Comparison of ENCODE assay signal across 8 cellular contexts in genomic region chr22:23856721-23857605, GRCh38. TPM values are rescaled to one million over a fixed set of nuclear protein-coding genes. Genes with fewer than 3 reads are reported as not detected.
DNase-seq lines count a peak whose midpoint lies in the region; ATAC-seq and TF ChIP-seq lines count a peak whose summit lies in the region.

No MANE protein-coding gene starts in this region.

- H3K4me2 ChIP-seq in GM23338, result peak overlapping the region; percentile 94
- H3K4me2 ChIP-seq in Loucy (ENCODE audit: low read depth, low read length, poor library complexity, severe bottlenecking), result peak overlapping the region; percentile 82

- no peak for DNase-seq in activated CD8-positive, alpha-beta memory T cell treated with anti-CD3 and anti-CD28 coated beads, Interleukin-2, amount 10 ng/mL, durations not matched to agents 7 days and 5 days
- no peak for DNase-seq in activated CD8-positive, alpha-beta memory T cell treated with anti-CD3 and anti-CD28 coated beads, Interleukin-2, amount 50 U/mL, for 4 hours
- DNase-seq in GM23338 (ENCODE audit: low spot score), result peak; percentile 83
- DNase-seq in globus pallidus (ENCODE audit: low spot score), result peak; percentile 35
- DNase-seq in occipital lobe (lab: John Stamatoyannopoulos, UW), result peak; percentile 42
- DNase-seq in NCI-H2081 treated with DMSO at 0.1 percent for 48 hours (lab: John Stamatoyannopoulos, UW), result no peak

- H3K4me3 ChIP-seq in GM23338 (peak overlapping the region; percentile 75), Loucy (ENCODE audit: low read length, poor library complexity, severe bottlenecking) (peak overlapping the region; percentile 87)

- CTCF ChIA-PET in activated CD8-positive, alpha-beta memory T cell treated with anti-CD3 and anti-CD28 coated beads, Interleukin-2, amount 10 ng/mL, durations not matched to agents 7 days and 5 days (lab: Charles Lee), result interaction anchor here (0.6 to 3.8 kb wide), 20 partner anchors 8 to 229 kb away, joined by 3 to 41 read pairs (median 4); partner anchors contain the start of genes C22orf15, CABIN1, CHCHD10 and MIF

- no peaks in the 10 kb centered on the region for H4K20me1 ChIP-seq in GM23338 (replicated peaks; ENCODE audit: insufficient read depth)
- no peaks in the 10 kb centered on the region for H4K20me1 ChIP-seq in Loucy (ENCODE audit: insufficient read depth, low read length, poor library complexity, severe bottlenecking)

- peaks cover 4% of the 10 kb centered on the region for H3K27me3 Mint-ChIP-seq in activated CD8-positive, alpha-beta memory T cell treated with anti-CD3 and anti-CD28 coated beads, Interleukin-2, amount 10 ng/mL, durations not matched to agents 7 days and 5 days
- peaks cover 15% of the 10 kb centered on the region for H3K27me3 Mint-ChIP-seq in GM23338 (ENCODE audit: insufficient read depth, low read depth, poor library complexity)
- H3K27me3 Mint-ChIP-seq in activated T-helper 17 cell treated with anti-CD3 and anti-CD28 coated beads, Interleukin-2, amount 50 U/mL, for 72 hours, result no peaks in the 10 kb centered on the region

- no peaks in the 10 kb centered on the region for H3K9me3 Mint-ChIP-seq in activated CD8-positive, alpha-beta memory T cell treated with anti-CD3 and anti-CD28 coated beads, Interleukin-2, amount 10 ng/mL, durations not matched to agents 7 days and 5 days (ENCODE audit: low read depth)
- H3K9me3 Mint-ChIP-seq in GM23338, result no peaks in the 10 kb centered on the region
- H3K9me3 Mint-ChIP-seq in activated T-helper 17 cell treated with anti-CD3 and anti-CD28 coated beads, Interleukin-2, amount 50 U/mL, for 72 hours, result no peaks in the 10 kb centered on the region

- H3K9ac ChIP-seq in Loucy (ENCODE audit: low read depth, low read length, poor library complexity, severe bottlenecking), result peak overlapping the region; percentile 91

- H3K4me1 ChIP-seq in GM23338 (ENCODE audit: insufficient read depth) (peaks cover 11% of the 10 kb centered on the region), Loucy (ENCODE audit: insufficient read depth, low read length, poor library complexity, severe bottlenecking) (peaks cover 26% of the 10 kb centered on the region)

- H3K27me3 ChIP-seq in GM23338 (ENCODE audit: insufficient read depth) (no peaks in the 10 kb centered on the region), Loucy (ENCODE audit: insufficient read depth, low read length, poor library complexity, severe bottlenecking) (no peaks in the 10 kb centered on the region)

- H2AFZ ChIP-seq in GM23338, result peak overlapping the region; percentile 70
- H2AFZ ChIP-seq in Loucy (ENCODE audit: low read length), result peak overlapping the region; percentile 83

- no peak for TF ChIP-seq CTCF in GM23338 (conservative IDR thresholded peaks at IDR 0.05; ENCODE audit: low read depth in 2 of 2)
- no peak for TF ChIP-seq CTCF in Loucy (conservative IDR thresholded peaks at IDR 0.05; ENCODE audit: low read length)

- H3K27ac ChIP-seq in GM23338 (ENCODE audit: low read depth), result peak overlapping the region; percentile 89

- no peaks in the 10 kb centered on the region for H3K36me3 Mint-ChIP-seq in activated CD8-positive, alpha-beta memory T cell treated with anti-CD3 and anti-CD28 coated beads, Interleukin-2, amount 10 ng/mL, durations not matched to agents 7 days and 5 days
- H3K36me3 Mint-ChIP-seq in GM23338 (ENCODE audit: low read depth), result no peaks in the 10 kb centered on the region; the same call in 1 of the 3 replicates
- H3K36me3 Mint-ChIP-seq in activated T-helper 17 cell treated with anti-CD3 and anti-CD28 coated beads, Interleukin-2, amount 50 U/mL, for 72 hours (ENCODE audit: low read depth), result no peaks in the 10 kb centered on the region

- ATAC-seq in activated CD8-positive, alpha-beta memory T cell treated with anti-CD3 and anti-CD28 coated beads, Interleukin-2, amount 10 ng/mL, durations not matched to agents 7 days and 5 days, result peak; percentile 51
- ATAC-seq in GM23338, result peak; percentile 60
- ATAC-seq in activated T-helper 17 cell treated with anti-CD3 and anti-CD28 coated beads, Interleukin-2, amount 50 U/mL, for 72 hours (replicated peaks), result peak; percentile 63

- no peaks in the 10 kb centered on the region for H3K9me3 ChIP-seq in Loucy (ENCODE audit: insufficient read depth, low read depth, low read length)

- H3K36me3 ChIP-seq in GM23338 (ENCODE audit: insufficient read depth) (no peaks in the 10 kb centered on the region), Loucy (ENCODE audit: insufficient read depth, low read length) (no peaks in the 10 kb centered on the region)

- H3F3A ChIP-seq in GM23338 (replicated peaks; ENCODE audit: low read depth), result peaks cover 25% of the 10 kb centered on the region
- no peaks in the 10 kb centered on the region for H3F3A ChIP-seq in Loucy (ENCODE audit: low read depth)

- peaks cover 18% of the 10 kb centered on the region for H3K4me1 Mint-ChIP-seq in activated CD8-positive, alpha-beta memory T cell treated with anti-CD3 and anti-CD28 coated beads, Interleukin-2, amount 10 ng/mL, durations not matched to agents 7 days and 5 days
- peaks cover 20% of the 10 kb centered on the region for H3K4me1 Mint-ChIP-seq in GM23338
- peaks cover 11% of the 10 kb centered on the region for H3K4me1 Mint-ChIP-seq in activated T-helper 17 cell treated with anti-CD3 and anti-CD28 coated beads, Interleukin-2, amount 50 U/mL, for 72 hours

- no peaks in the 10 kb centered on the region for H3K9me2 ChIP-seq in GM23338 (ENCODE audit: insufficient read depth)
- no peaks in the 10 kb centered on the region for H3K9me2 ChIP-seq in Loucy (replicated peaks; ENCODE audit: low read depth, low read length)

- H3K79me2 ChIP-seq in GM23338 (replicated peaks; ENCODE audit: insufficient read depth), result peaks cover 3% of the 10 kb centered on the region
- H3K79me2 ChIP-seq in Loucy (ENCODE audit: insufficient read depth, low read length), result peaks cover 10% of the 10 kb centered on the region; the same call in 1 of the 2 replicates

- H3K4me3 Mint-ChIP-seq in activated CD8-positive, alpha-beta memory T cell treated with anti-CD3 and anti-CD28 coated beads, Interleukin-2, amount 10 ng/mL, durations not matched to agents 7 days and 5 days, result peak overlapping the region; percentile 86
- H3K4me3 Mint-ChIP-seq in GM23338, result peak overlapping the region; percentile 79
- peak overlapping the region; percentile 93 for H3K4me3 Mint-ChIP-seq in activated T-helper 17 cell treated with anti-CD3 and anti-CD28 coated beads, Interleukin-2, amount 50 U/mL, for 72 hours

- H3K27ac Mint-ChIP-seq in activated CD8-positive, alpha-beta memory T cell treated with anti-CD3 and anti-CD28 coated beads, Interleukin-2, amount 10 ng/mL, durations not matched to agents 7 days and 5 days, result peak overlapping the region; percentile 84
- H3K27ac Mint-ChIP-seq in GM23338, result peak overlapping the region; percentile 94
- H3K27ac Mint-ChIP-seq in activated T-helper 17 cell treated with anti-CD3 and anti-CD28 coated beads, Interleukin-2, amount 50 U/mL, for 72 hours, result peak overlapping the region; percentile 88

TF ChIP-seq in GM23338, 12 proteins besides CTCF, POLR2A, EP300 and RAD21 (continues in another document):
- TF ChIP-seq EZH2phosphoT487 (IDR thresholded peaks at IDR 0.05; ENCODE audit: unreplicated experiment), result no peak

RNA-seq across cellular contexts. Expression of gene SLC2A11, which starts 0.7 kb away (rescaled TPM):
- 10 to 100 TPM in 1 of 2 experiments, 1 to 10 TPM in 1; 8.1 to 10.7 TPM for total RNA-seq in activated CD8-positive, alpha-beta memory T cell treated with anti-CD3 and anti-CD28 coated beads, Interleukin-2, amount 10 ng/mL, durations not matched to agents 7 days and 5 days
- 15.1 and 21.8 TPM in 2 replicates for total RNA-seq in GM23338 (2014; rRNA removed; shearing (Covaris generic))
- polyA plus RNA-seq in GM23338 (2016; fragmentation: Nextera tagmentation; extraction: Ambion mirVana), result 7.1 and 7.4 TPM in 2 replicates
- total RNA-seq in activated T-helper 17 cell treated with anti-CD3 and anti-CD28 coated beads, Interleukin-2, amount 50 U/mL, for 72 hours, result 1 to 10 TPM; 3.8 to 5.9 TPM
- total RNA-seq in occipital lobe, result 8.4 TPM

RNA-seq across cellular contexts. Expression of gene DERL3, which starts 18.2 kb away (rescaled TPM):
- 10 to 100 TPM; 14.6 to 18.1 TPM for total RNA-seq in activated CD8-positive, alpha-beta memory T cell treated with anti-CD3 and anti-CD28 coated beads, Interleukin-2, amount 10 ng/mL, durations not matched to agents 7 days and 5 days
- 10.6 and 13.6 TPM in 2 replicates for total RNA-seq in GM23338 (2014; rRNA removed; shearing (Covaris generic))
- polyA plus RNA-seq in GM23338 (2016; fragmentation: Nextera tagmentation; extraction: Ambion mirVana), result 16.6 and 19.5 TPM in 2 replicates
- total RNA-seq in activated T-helper 17 cell treated with anti-CD3 and anti-CD28 coated beads, Interleukin-2, amount 50 U/mL, for 72 hours, result 1 to 10 TPM; 5.0 to 9.3 TPM
- total RNA-seq in occipital lobe, result 0.62 TPM

RNA-seq across cellular contexts. Expression of gene MIF, which starts 37.2 kb away (rescaled TPM):
- total RNA-seq in activated CD8-positive, alpha-beta memory T cell treated with anti-CD3 and anti-CD28 coated beads, Interleukin-2, amount 10 ng/mL, durations not matched to agents 7 days and 5 days, result 100 to 1,000 TPM; 730 to 765 TPM
- 800 and 881 TPM in 2 replicates for total RNA-seq in GM23338 (2014; rRNA removed; shearing (Covaris generic))
- polyA plus RNA-seq in GM23338 (2016; fragmentation: Nextera tagmentation; extraction: Ambion mirVana), result 5,205 and 5,707 TPM in 2 replicates
- total RNA-seq in activated T-helper 17 cell treated with anti-CD3 and anti-CD28 coated beads, Interleukin-2, amount 50 U/mL, for 72 hours, result 1,000 to 10,000 TPM; 1,250 to 1,556 TPM
- 85.2 TPM for total RNA-seq in occipital lobe

Comparison
In these comparisons a context has a peak if more than half of its experiments do, and no peak if none do; other contexts are left out.
1. DNase-seq: peak in GM23338 (single experiment), globus pallidus (single experiment) and occipital lobe (single experiment); none in activated CD8-positive, alpha-beta memory T cell treated with anti-CD3 and anti-CD28 coated beads, Interleukin-2, amount 10 ng/mL, durations not matched to agents 7 days and 5 days (single experiment), activated CD8-positive, alpha-beta memory T cell treated with anti-CD3 and anti-CD28 coated beads, Interleukin-2, amount 50 U/mL, for 4 hours (single experiment) and NCI-H2081 treated with DMSO at 0.1 percent for 48 hours (single experiment).
2. Peak in every context shown above with its lines, with median percentiles within 50 percentile points of each other: ATAC-seq, H3K27ac Mint-ChIP-seq and H3K4me3 Mint-ChIP-seq.